In genomic region chr9:93974151-93974550, GRCh38 we compare ENCODE assay signal across 17 cellular contexts. TPM values are rescaled to one million over a fixed set of nuclear protein-coding genes. Genes with fewer than 3 reads are reported as not detected.
A peak's percentile ranks its signal among the peaks of the same experiment; 100 is the strongest.
DNase-seq lines count a peak whose midpoint lies in the region; ATAC-seq, FAIRE-seq and TF ChIP-seq lines count a peak whose summit lies in the region.
"Had no signal": no experiment of that assay in that cellular context is flagged by ENCODE, and none has a peak within 500 bp of the region (broad histone marks: within the 10 kb centered on the region; RNA-seq: fewer than 3 reads in every experiment).

No MANE protein-coding gene starts in this region.

- dilution Hi-C loops in mammary epithelial cell (cut with HindIII; ENCODE audit: low sequenced_read_pairs) = no loop called here

- H3K9me3 ChIP-seq in mammary epithelial cell (replicated peaks; ENCODE audit: insufficient read depth, low read length) (no peaks in the 10 kb centered on the region), upper lobe of right lung (no peaks in the 10 kb centered on the region)
- H3K9me3 ChIP-seq: A549, HAP-1, SJSA1 had no signal

- no peak overlapping the region for H2AFZ ChIP-seq in mammary epithelial cell (ENCODE audit: low read depth, low read length)

- no peak overlapping the region for H3K27ac Mint-ChIP-seq in MCF 10A (ENCODE audit: low read depth, unreplicated experiment)

- no peaks in the 10 kb centered on the region for H3K27me3 Mint-ChIP-seq in MCF 10A (ENCODE audit: insufficient read depth, unreplicated experiment)

- CTCF ChIA-PET in MCF 10A (lab: Yijun Ruan, JAX) = interaction anchor here (0.5 to 2.2 kb wide), 4 partner anchors 11 to 283 kb away, joined by 3 to 11 read pairs (median 4); no protein-coding TSS in a partner anchor
- CTCF ChIA-PET in mammary epithelial cell (lab: Charles Lee; ENCODE audit: low non-redundant PET) = no interaction called here

- no peaks in the 10 kb centered on the region for H3K27me3 ChIP-seq in mammary epithelial cell (ENCODE audit: insufficient read depth, low read length)
- peaks cover 12% of the 10 kb centered on the region for H3K27me3 ChIP-seq in upper lobe of right lung
- H3K27me3 ChIP-seq: SJSA1 had no signal

- POLR2A ChIA-PET in MCF 10A (lab: Yijun Ruan, JAX) = interaction anchor here (0.6 kb wide), 1 partner anchor 11 kb away, joined by 3 read pairs; no protein-coding TSS in a partner anchor

- no peaks in the 10 kb centered on the region for H3K36me3 Mint-ChIP-seq in MCF 10A (ENCODE audit: insufficient read depth, unreplicated experiment)

- peak; percentile 45 for ATAC-seq in upper lobe of right lung
- ATAC-seq: A549 had no signal

- no peak overlapping the region for H3K9ac ChIP-seq in mammary epithelial cell (ENCODE audit: insufficient read depth, low read length)

- H3K4me3 Mint-ChIP-seq in MCF 10A (ENCODE audit: unreplicated experiment) = no peak overlapping the region

- no TSS peak for BruUV-seq in MCF 10A (replicated peaks; lab: Mats Ljungman, UMichigan)
- no TSS peak for BruUV-seq in mammary epithelial cell (replicated peaks; lab: Mats Ljungman, UMichigan)

- TF ChIP-seq CTCF in MCF 10A (IDR thresholded peaks at IDR 0.05; ENCODE audit: unreplicated experiment) (no peak), mammary epithelial cell (conservative IDR thresholded peaks at IDR 0.05 in 1 of 2, IDR thresholded peaks at IDR 0.05 in 1 of 2; ENCODE audit: extremely low read depth in 1 of 2, insufficient read depth in 1 of 2, low read depth in 1 of 2, low read length in 2 of 2) (no peak), fibroblast of the aortic adventitia (IDR thresholded peaks at IDR 0.05; ENCODE audit: insufficient read depth, low read length) (no peak), upper lobe of right lung (IDR thresholded peaks at IDR 0.05) (no peak)

- H3K27ac ChIP-seq in mammary epithelial cell (ENCODE audit: insufficient read depth, low read depth, low read length) (no peak overlapping the region), upper lobe of right lung (no peak overlapping the region)
- H3K27ac ChIP-seq: A549, SJSA1 had no signal

- H3K79me2 ChIP-seq in mammary epithelial cell (ENCODE audit: insufficient read depth, low read length) = no peaks in the 10 kb centered on the region

- H3K4me3 ChIP-seq in mammary epithelial cell (replicated peaks in 1 of 3; ENCODE audit: insufficient read depth in 1 of 3, low read depth in 2 of 3, low read length in 3 of 3) (no peak overlapping the region), fibroblast of the aortic adventitia (ENCODE audit: low read depth, low read length) (no peak overlapping the region), upper lobe of right lung (no peak overlapping the region)
- H3K4me3 ChIP-seq: A549, HAP-1, SJSA1 had no signal

- FAIRE-seq in GM12892 (lab: Jason Lieb, UNC) = no peak
- FAIRE-seq: A549 had no signal

- H4K20me1 ChIP-seq in mammary epithelial cell (ENCODE audit: insufficient read depth, low read length) = no peaks in the 10 kb centered on the region

- intact Hi-C loops in MCF 10A (cut with micrococcal nuclease) (no loop called here), mammary epithelial cell (cut with micrococcal nuclease) (no loop called here), upper lobe of right lung (cut with DNase I) (no loop called here)

- no peak overlapping the region for H3K4me2 ChIP-seq in mammary epithelial cell (ENCODE audit: insufficient read depth, low read depth, low read length)
- H3K4me2 ChIP-seq: A549 had no signal

- H3K4me1 ChIP-seq in mammary epithelial cell (ENCODE audit: insufficient read depth, low read length) = peaks cover 10% of the 10 kb centered on the region
- no peaks in the 10 kb centered on the region for H3K4me1 ChIP-seq in upper lobe of right lung
- H3K4me1 ChIP-seq: HAP-1, SJSA1 had no signal

- H3K4me1 Mint-ChIP-seq in MCF 10A (ENCODE audit: insufficient read depth, unreplicated experiment) = peaks cover 15% of the 10 kb centered on the region

- peaks cover 11% of the 10 kb centered on the region for H3K9me3 Mint-ChIP-seq in MCF 10A (ENCODE audit: unreplicated experiment)

- DNase-seq in MCF 10A (ENCODE audit: unreplicated experiment) = peak; percentile 26
- no peak for DNase-seq in mammary epithelial cell
- peak; percentile 68 for DNase-seq in NCI-H69 (lab: John Stamatoyannopoulos, UW)
- peak; percentile 37 for DNase-seq in fibroblast of the aortic adventitia (ENCODE audit: low read depth)
- DNase-seq in upper lobe of right lung = no peak
- no peak for DNase-seq in SW 1271 (lab: John Stamatoyannopoulos, UW)
- DNase-seq in activated CD8-positive, alpha-beta memory T cell treated with anti-CD3 and anti-CD28 coated beads, Interleukin-2, amount 50 U/mL, for 48 hours = no peak
- DNase-seq in GM12892 (ENCODE audit: insufficient read length) = no peak
- DNase-seq: C1 segment of cervical spinal cord, DMS153, NCI-H1048, NCI-H1694 treated with DMSO at 0.1 percent for 48 hours, NCI-H446, NCI-H748 treated with DMSO at 0.1 percent for 48 hours had no signal

- in situ Hi-C loops in mammary epithelial cell (cut with MboI; ENCODE audit: low sequenced_read_pairs in 2 of 2) = loop anchor here in 1 of 2 donors (25.0 kb wide), 1 partner anchor 287 kb away; no protein-coding TSS in a partner anchor

- no peak for TF ChIP-seq POLR2A in GM12892 (IDR thresholded peaks at IDR 0.05; ENCODE audit: low read depth, low read length)

- H3K36me3 ChIP-seq in mammary epithelial cell (ENCODE audit: insufficient read depth, low read length) (no peaks in the 10 kb centered on the region), upper lobe of right lung (no peaks in the 10 kb centered on the region)
- H3K36me3 ChIP-seq: HAP-1, SJSA1 had no signal

- WGBS in mammary epithelial cell (ENCODE audit: low coverage, missing lambda C conversion rate) = 8% methylated on average over 3 of the region's 3 CpGs

RNA-seq across cellular contexts. Expression of gene BARX1, which starts 19.0 kb away (rescaled TPM):
- total RNA-seq in MCF 10A (2022) = 0.23 TPM in 1 of 2 replicates, not detected in the other
- not detected for total RNA-seq in mammary epithelial cell
- 0.07 TPM for polyA plus RNA-seq in mammary epithelial cell
- polyA minus RNA-seq in mammary epithelial cell = not detected
- 0.09 TPM in 1 of 2 replicates, not detected in the other for total RNA-seq in fibroblast of the aortic adventitia (ENCODE audit: low replicate concordance)
- not detected for total RNA-seq in upper lobe of right lung
- polyA plus RNA-seq in GM12892 (2012; ENCODE audit: missing spikeins) = not detected
- total RNA-seq: SJSA1 had no signal

Comparison
In these comparisons a context has a peak if more than half of its experiments do, and no peak if none do; other contexts are left out.
1. DNase-seq: peak in MCF 10A (single experiment), NCI-H69 (single experiment) and fibroblast of the aortic adventitia (single experiment); none in mammary epithelial cell (single experiment), upper lobe of right lung (single experiment), SW 1271 (0 of 2), activated CD8-positive, alpha-beta memory T cell treated with anti-CD3 and anti-CD28 coated beads, Interleukin-2, amount 50 U/mL, for 48 hours (single experiment) and GM12892 (single experiment).